Comparison of ENCODE assay signal across 22 cellular contexts in the genomic region with DNA sequence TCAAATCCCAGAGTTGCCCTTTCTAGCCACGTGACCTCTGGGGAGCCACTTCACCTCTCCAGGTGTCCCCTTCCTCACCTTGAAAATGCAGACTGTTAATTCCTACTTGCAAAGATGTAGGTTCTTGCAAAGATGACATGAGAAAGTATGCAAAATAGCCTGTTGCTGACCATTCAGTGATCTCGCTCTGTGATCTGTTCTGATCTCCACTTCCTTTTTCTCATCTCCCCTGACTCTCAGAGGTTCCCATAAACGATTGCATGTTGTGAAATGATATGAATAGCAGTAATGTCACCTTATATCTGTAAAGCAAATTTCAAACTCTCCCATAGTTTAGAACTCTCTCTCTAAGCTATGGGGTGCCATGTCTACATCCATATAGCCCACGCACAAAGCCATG.
"Had no signal": no experiment of that assay in that cellular context is flagged by ENCODE, and none has a peak within 500 bp of the region (broad histone marks: within the 10 kb centered on the region; RNA-seq: fewer than 3 reads in every experiment).

No MANE protein-coding gene starts in this region.

- H3K4me3 ChIP-seq: esophagus muscularis mucosa, gastrocnemius medialis, left ventricle myocardium inferior, lower lobe of right lung, prostate gland, smooth muscle cell, suprapubic skin, thyroid gland had no signal

- H3K4me1 ChIP-seq: esophagus muscularis mucosa, lower lobe of right lung, parathyroid adenoma, prostate gland, suprapubic skin, thyroid gland had no signal

- H3K27ac Mint-ChIP-seq: immature natural killer cell; natural killer cell treated with Interleukin-12 subunit alpha and Interleukin-12 subunit beta and Interleukin-15 and Interleukin-18, amount 100 ng/mL, for 72 hours; type B pancreatic cell had no signal

- H3K27ac ChIP-seq: epithelial cell of prostate, esophagus muscularis mucosa, gastrocnemius medialis, left ventricle myocardium inferior, lower lobe of right lung, parathyroid adenoma, prostate gland, suprapubic skin, thyroid gland had no signal

- H3K36me3 Mint-ChIP-seq: immature natural killer cell; natural killer cell treated with Interleukin-12 subunit alpha and Interleukin-12 subunit beta and Interleukin-15 and Interleukin-18, amount 100 ng/mL, for 72 hours; type B pancreatic cell had no signal

- H3K4me3 Mint-ChIP-seq: immature natural killer cell; natural killer cell treated with Interleukin-12 subunit alpha and Interleukin-12 subunit beta and Interleukin-15 and Interleukin-18, amount 100 ng/mL, for 72 hours; type B pancreatic cell had no signal

- DNase-seq: effector memory CD4-positive, alpha-beta T cell; gastrocnemius medialis; glutamatergic neuron; immature natural killer cell; kidney; left cardiac atrium; left ventricle myocardium inferior; lower lobe of right lung; mesenchymal stem cell; midbrain; occipital lobe; stimulated activated CD4-positive, alpha-beta T cell treated with anti-CD3 and anti-CD28 coated beads, Interleukin-2, amount 100 ng/mL, for 48 hours; stimulated activated naive CD4-positive, alpha-beta T cell treated with Interleukin-2 at 50 U/mL for 16 hours; thyroid gland had no signal

- H3K27me3 ChIP-seq: gastrocnemius medialis, thyroid gland had no signal

- ATAC-seq: gastrocnemius medialis; left cardiac atrium; lower lobe of right lung; natural killer cell treated with Interleukin-12 subunit alpha and Interleukin-12 subunit beta and Interleukin-15 and Interleukin-18, amount 100 ng/mL, for 72 hours had no signal

- H3K36me3 ChIP-seq: esophagus muscularis mucosa, gastrocnemius medialis, left ventricle myocardium inferior, lower lobe of right lung, prostate gland, suprapubic skin, thyroid gland had no signal

- H3K9me3 ChIP-seq: esophagus muscularis mucosa, gastrocnemius medialis, left ventricle myocardium inferior, lower lobe of right lung, prostate gland, suprapubic skin, thyroid gland had no signal

- H3K4me1 Mint-ChIP-seq: immature natural killer cell had no signal

- H3K9me3 Mint-ChIP-seq: immature natural killer cell; natural killer cell treated with Interleukin-12 subunit alpha and Interleukin-12 subunit beta and Interleukin-15 and Interleukin-18, amount 100 ng/mL, for 72 hours; type B pancreatic cell had no signal
